Comparison of ENCODE assay signal across 1 cellular context in genomic region chr19:5809469-5809868, GRCh38.
TF ChIP-seq lines count a peak whose summit lies in the region.

No MANE protein-coding gene starts in this region.

TF ChIP-seq in HepG2, 621 proteins besides CTCF, POLR2A, EP300 and RAD21:
- TF ChIP-seq ZNF350 (CRISPR knock-in tag; IDR thresholded peaks at IDR 0.05; ENCODE audit: borderline replicate concordance, low read depth) = 0 out of 2 replicates have a peak, but pooled peaks have one; percentile 8
- TF ChIP-seq, protein P1, sequence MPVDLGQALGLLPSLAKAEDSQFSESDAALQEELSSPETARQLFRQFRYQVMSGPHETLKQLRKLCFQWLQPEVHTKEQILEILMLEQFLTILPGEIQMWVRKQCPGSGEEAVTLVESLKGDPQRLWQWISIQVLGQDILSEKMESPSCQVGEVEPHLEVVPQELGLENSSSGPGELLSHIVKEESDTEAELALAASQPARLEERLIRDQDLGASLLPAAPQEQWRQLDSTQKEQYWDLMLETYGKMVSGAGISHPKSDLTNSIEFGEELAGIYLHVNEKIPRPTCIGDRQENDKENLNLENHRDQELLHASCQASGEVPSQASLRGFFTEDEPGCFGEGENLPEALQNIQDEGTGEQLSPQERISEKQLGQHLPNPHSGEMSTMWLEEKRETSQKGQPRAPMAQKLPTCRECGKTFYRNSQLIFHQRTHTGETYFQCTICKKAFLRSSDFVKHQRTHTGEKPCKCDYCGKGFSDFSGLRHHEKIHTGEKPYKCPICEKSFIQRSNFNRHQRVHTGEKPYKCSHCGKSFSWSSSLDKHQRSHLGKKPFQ (CRISPR knock-in tag; IDR thresholded peaks at IDR 0.05; ENCODE audit: insufficient replicate concordance) = no peak
- peak; percentile 62 for TF ChIP-seq ZNF768 (CRISPR knock-in tag; IDR thresholded peaks at IDR 0.05)
